ENCODE assay signal across 22 cellular contexts in the genomic region with DNA sequence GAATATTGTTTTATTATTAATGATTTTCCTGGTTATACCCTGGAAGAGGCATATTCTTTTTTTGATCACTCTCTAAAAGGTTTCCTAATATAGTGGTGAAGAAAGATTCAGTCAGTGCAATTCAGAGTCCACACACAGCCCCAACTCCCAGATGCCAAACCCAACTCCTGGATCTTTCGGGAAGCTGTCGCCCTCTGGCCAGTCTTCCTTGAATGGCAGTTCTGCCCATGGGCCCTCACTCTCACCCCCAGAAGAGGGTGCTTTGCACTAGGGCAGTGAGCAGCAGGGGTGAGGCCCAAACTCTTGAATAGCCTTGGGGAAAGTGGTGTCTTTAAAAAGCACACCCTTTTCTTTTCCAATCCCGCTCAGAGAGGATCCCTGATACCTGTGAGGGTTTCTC. TPM values are rescaled to one million over a fixed set of nuclear protein-coding genes. Genes with fewer than 3 reads are reported as not detected.
DNase-seq lines count a peak whose midpoint lies in the region; ATAC-seq, FAIRE-seq and TF ChIP-seq lines count a peak whose summit lies in the region.
"Had no signal": no experiment of that assay in that cellular context is flagged by ENCODE, and none has a peak within 500 bp of the region (broad histone marks: within the 10 kb centered on the region; RNA-seq: fewer than 3 reads in every experiment).

No MANE protein-coding gene starts in this region.

- POLR2A ChIA-PET in A549 (lab: Yijun Ruan, JAX) = no interaction called here

- H3K23ac ChIP-seq in H9 (ENCODE audit: insufficient read length, low read depth, low read length) = no peak overlapping the region

- no peak for TF ChIP-seq EP300 in A549 (IDR thresholded peaks at IDR 0.05)

- peak in 1 of 2 experiments; percentile 25 for DNase-seq in A549 (ENCODE audit: low read depth in 1 of 2, low spot score in 1 of 2)
- DNase-seq in H9 = peak; percentile 61
- DNase-seq in SW480 (ENCODE audit: low spot score) = peak; percentile 29
- DNase-seq in fibroblast of villous mesenchyme (ENCODE audit: low read depth) = no peak
- DNase-seq: activated CD4-positive, alpha-beta T cell treated with anti-CD3 and anti-CD28 coated beads, Interleukin-2, amount 50 U/mL, for 48 hours; activated naive CD4-positive, alpha-beta T cell treated with anti-CD3 and anti-CD28 coated beads for 36 hours; activated T-cell treated with anti-CD3 and anti-CD28 coated beads for 4 hours; anterior cingulate cortex; CD8-positive, alpha-beta T cell; lower lobe of right lung; NCI-H1417 treated with DMSO at 0.1 percent for 48 hours; ovary; sigmoid colon; stimulated activated naive CD8-positive, alpha-beta T cell treated with anti-CD3 and anti-CD28 coated beads, Interleukin-15, Interleukin-2, amounts not matched to agents 100 U/mL and 50 U/mL, for 24 hours had no signal

- no peak overlapping the region for H3K4ac ChIP-seq in H9 (ENCODE audit: low read depth, low read length)

- H3T11ph ChIP-seq in H9 (ENCODE audit: low read length) = no peak overlapping the region

- peaks cover 13% of the 10 kb centered on the region for H3K27me3 Mint-ChIP-seq in H9 (ENCODE audit: low read depth)

- no peak overlapping the region for H3K9ac ChIP-seq in H9 (ENCODE audit: extremely low read depth, insufficient read length, low read length)

- CTCF ChIA-PET in A549 (lab: Yijun Ruan, JAX) = interaction anchor here (1.1 to 1.5 kb wide), 2 partner anchors 134 to 192 kb away, joined by 3 read pairs; no protein-coding TSS in a partner anchor

- no peaks in the 10 kb centered on the region for H3K79me2 ChIP-seq in H9 (ENCODE audit: insufficient read depth, low read length)

- H3K18ac ChIP-seq in H9 (ENCODE audit: insufficient read length, low read depth, low read length) = no peak overlapping the region

- WGBS in A549 (ENCODE audit: missing lambda C conversion rate) = 85% methylated on average over 3 of the region's 3 CpGs
- WGBS in H9 (ENCODE audit: extremely low coverage, insufficient read length, low lambda C conversion rate) = no CpG with 5 or more reads among the region's 3 CpGs

- peak in 1 of 2 experiments; percentile 42; a peak in 2 of 5 replicates for TF ChIP-seq RAD21 in A549 (conservative IDR thresholded peaks at IDR 0.05 in 1 of 2, IDR thresholded peaks at IDR 0.05 in 1 of 2)

- H3K9me3 Mint-ChIP-seq in H9 = peaks cover under 1 to 10% of the 10 kb centered on the region in 2 experiments
- H3K9me3 Mint-ChIP-seq: activated naive CD4-positive, alpha-beta T cell treated with anti-CD3 and anti-CD28 coated beads for 36 hours; CD8-positive, alpha-beta T cell had no signal

- H4K91ac ChIP-seq in H9 (ENCODE audit: insufficient read length, low read depth, low read length) = no peak overlapping the region

- no peaks in the 10 kb centered on the region for H4K20me1 ChIP-seq in H9 (ENCODE audit: control insufficient read depth, insufficient read depth, insufficient read length)

- H3K4me2 ChIP-seq in A549 (no peak overlapping the region), H9 (ENCODE audit: insufficient read depth, insufficient read length, low read length) (no peak overlapping the region)

- H3K27me3 ChIP-seq in H9 (ENCODE audit: insufficient read depth, low read length) = no peaks in the 10 kb centered on the region
- H3K27me3 ChIP-seq: ovary, sigmoid colon had no signal

- H3K4me3 ChIP-seq in A549 (no peak overlapping the region), fibroblast of villous mesenchyme (ENCODE audit: low read depth, low read length) (no peak overlapping the region)
- H3K4me3 ChIP-seq: gastroesophageal sphincter, lower lobe of right lung, ovary, sigmoid colon had no signal

- H2BK120ac ChIP-seq in H9 (ENCODE audit: low read depth, low read length, poor library complexity, severe bottlenecking) = no peak overlapping the region

- H3K23me2 ChIP-seq in H9 (ENCODE audit: insufficient read length, low read depth, low read length, poor library complexity, severe bottlenecking) = no peaks in the 10 kb centered on the region

- H2AK5ac ChIP-seq in H9 (ENCODE audit: insufficient read length, low read length) = no peak overlapping the region

- H2BK15ac ChIP-seq in H9 (ENCODE audit: low read depth, low read length) = no peak overlapping the region

- no peaks in the 10 kb centered on the region for H3K4me1 Mint-ChIP-seq in H9

- no peak overlapping the region for H3K4me3 Mint-ChIP-seq in H9
- H3K4me3 Mint-ChIP-seq: activated naive CD4-positive, alpha-beta T cell treated with anti-CD3 and anti-CD28 coated beads for 36 hours; CD8-positive, alpha-beta T cell had no signal

- H2BK20ac ChIP-seq in H9 (ENCODE audit: low read depth, low read length, poor library complexity, severe bottlenecking) = no peak overlapping the region

- TF ChIP-seq POLR2A in A549 (IDR thresholded peaks at IDR 0.05; ENCODE audit: low read length) = no peak

- TF ChIP-seq CTCF in A549 (IDR thresholded peaks at IDR 0.05) = no peak
- peak; percentile 60 for TF ChIP-seq CTCF in H9 (conservative IDR thresholded peaks at IDR 0.05)
- TF ChIP-seq CTCF in fibroblast of villous mesenchyme (IDR thresholded peaks at IDR 0.05; ENCODE audit: insufficient read depth, low read depth, low read length) = peak; percentile 19

- peak in 1 of 2 experiments; percentile 54; a peak in 3 of 6 replicates for ATAC-seq in A549
- ATAC-seq in HG03342 (IDR thresholded peaks at IDR 0.05; ENCODE audit: unreplicated experiment) = no peak
- ATAC-seq in GM19395 (IDR thresholded peaks at IDR 0.05; ENCODE audit: unreplicated experiment) = no peak
- no peak for ATAC-seq in HG03159 (IDR thresholded peaks at IDR 0.05; ENCODE audit: unreplicated experiment)
- no peak for ATAC-seq in GM21619 (IDR thresholded peaks at IDR 0.05; ENCODE audit: unreplicated experiment)
- ATAC-seq: CD8-positive, alpha-beta T cell; gastroesophageal sphincter; lower lobe of right lung; stimulated activated naive CD8-positive, alpha-beta T cell treated with anti-CD3 and anti-CD28 coated beads, Interleukin-15, Interleukin-2, amounts not matched to agents 100 U/mL and 50 U/mL, for 24 hours had no signal

- no peak overlapping the region for H4K8ac ChIP-seq in H9 (replicated peaks; ENCODE audit: insufficient read length, low read depth, low read length)

- no peak overlapping the region for H4K5ac ChIP-seq in H9 (ENCODE audit: insufficient read length, low read depth, low read length)

- H2BK5ac ChIP-seq in H9 (ENCODE audit: insufficient read length, low read length) = no peak overlapping the region

- H3K9me3 ChIP-seq in A549 (no peaks in the 10 kb centered on the region), H9 (ENCODE audit: control insufficient read depth, low read depth, low read length) (peaks cover 12% of the 10 kb centered on the region)
- H3K9me3 ChIP-seq: lower lobe of right lung, ovary, sigmoid colon had no signal

- H3K4me1 ChIP-seq in A549 (no peaks in the 10 kb centered on the region), H9 (ENCODE audit: insufficient read depth, low read length) (no peaks in the 10 kb centered on the region)
- H3K4me1 ChIP-seq: lower lobe of right lung, sigmoid colon had no signal

- H3K27ac Mint-ChIP-seq in H9 = no peak overlapping the region
- H3K27ac Mint-ChIP-seq: activated naive CD4-positive, alpha-beta T cell treated with anti-CD3 and anti-CD28 coated beads for 36 hours; CD8-positive, alpha-beta T cell had no signal

- H3K79me1 ChIP-seq in H9 (ENCODE audit: insufficient read depth, low read depth, low read length, poor library complexity, severe bottlenecking) = no peaks in the 10 kb centered on the region

- H3K36me3 Mint-ChIP-seq in H9 (ENCODE audit: insufficient read depth in 1 of 3, low read depth in 3 of 3) = no peaks in the 10 kb centered on the region; a peak in 4 of 7 replicates
- H3K36me3 Mint-ChIP-seq: CD8-positive, alpha-beta T cell had no signal

- H3K56ac ChIP-seq in H9 (ENCODE audit: insufficient read length, low read depth, low read length) = no peak overlapping the region

- H2BK12ac ChIP-seq in H9 (ENCODE audit: insufficient read length, low read depth, low read length) = no peak overlapping the region

- no peak overlapping the region for H3K14ac ChIP-seq in H9 (ENCODE audit: insufficient read depth, low read length)

- no peak for FAIRE-seq in A549 (lab: Jason Lieb, UNC)
- FAIRE-seq: H54 had no signal

- H3K27ac ChIP-seq in A549 (no peak overlapping the region), H9 (ENCODE audit: insufficient read length, low read depth, low read length) (no peak overlapping the region)
- H3K27ac ChIP-seq: gastroesophageal sphincter, lower lobe of right lung, ovary, sigmoid colon had no signal

- no peak overlapping the region for H2AFZ ChIP-seq in H9 (ENCODE audit: low read length)

RNA-seq across cellular contexts. Expression of a gene that starts 11.0 kb away (rescaled TPM):
- polyA plus RNA-seq in A549 (2011; rRNA removed) (not detected in 2 replicates), A549 (2017; fragmentation: RNase III; extraction: RNeasy Plus Mini Kit Qiagen cat#74134 plus additional on column Dnase treatment) (not detected in 3 replicates)
- polyA plus RNA-seq in A549 (2012; cell fraction: cytosol; rRNA removed) = not detected in 2 replicates
- polyA plus RNA-seq in A549 (2012; cell fraction: nucleus; rRNA removed) = not detected in 2 replicates
- not detected in 2 replicates for polyA minus RNA-seq in A549 (2011; rRNA and poly(A)+ RNA removed)
- total RNA-seq in H9 (2021) (not detected in 2 replicates), fibroblast of villous mesenchyme (not detected in 2 replicates)
- total RNA-seq: activated naive CD4-positive, alpha-beta T cell treated with anti-CD3 and anti-CD28 coated beads for 36 hours; CD8-positive, alpha-beta T cell; cerebellum; lower lobe of right lung; sigmoid colon had no signal
- polyA plus RNA-seq: sigmoid colon had no signal

RNA-seq across cellular contexts. Expression of a gene that starts 15.4 kb away (rescaled TPM):
- polyA plus RNA-seq in A549 (2011; rRNA removed) (not detected in 2 replicates), A549 (2017; fragmentation: RNase III; extraction: RNeasy Plus Mini Kit Qiagen cat#74134 plus additional on column Dnase treatment) (not detected in 3 replicates)
- polyA plus RNA-seq in A549 (2012; cell fraction: cytosol; rRNA removed) = not detected in 2 replicates
- polyA plus RNA-seq in A549 (2012; cell fraction: nucleus; rRNA removed) = not detected in 2 replicates
- polyA minus RNA-seq in A549 (2011; rRNA and poly(A)+ RNA removed) = not detected in 2 replicates
- total RNA-seq in H9 (2021) (not detected in 2 replicates), fibroblast of villous mesenchyme (under 0.01 TPM in 1 of 2 replicates, not detected in the other)
- total RNA-seq: activated naive CD4-positive, alpha-beta T cell treated with anti-CD3 and anti-CD28 coated beads for 36 hours; CD8-positive, alpha-beta T cell; cerebellum; gastroesophageal sphincter; lower lobe of right lung; ovary; sigmoid colon had no signal
- polyA plus RNA-seq: ovary, sigmoid colon had no signal

RNA-seq across cellular contexts. Expression of a gene that starts 24.7 kb away (rescaled TPM):
- polyA plus RNA-seq in A549 (2011; rRNA removed) = not detected in 2 replicates
- not detected in 2 replicates for polyA plus RNA-seq in A549 (2012; cell fraction: cytosol; rRNA removed)
- polyA plus RNA-seq in A549 (2012; cell fraction: nucleus; rRNA removed) = not detected in 2 replicates
- polyA plus RNA-seq in A549 (2017; fragmentation: RNase III; extraction: RNeasy Plus Mini Kit Qiagen cat#74134 plus additional on column Dnase treatment) = not detected in 3 replicates
- polyA minus RNA-seq in A549 (2011; rRNA and poly(A)+ RNA removed) = not detected in 2 replicates
- not detected in 2 replicates for total RNA-seq in H9 (2021)
- total RNA-seq in fibroblast of villous mesenchyme = not detected in 2 replicates
- total RNA-seq: activated naive CD4-positive, alpha-beta T cell treated with anti-CD3 and anti-CD28 coated beads for 36 hours; CD8-positive, alpha-beta T cell; cerebellum; gastroesophageal sphincter; lower lobe of right lung; ovary; sigmoid colon had no signal
- polyA plus RNA-seq: AG04450, ovary, sigmoid colon had no signal

RNA-seq across cellular contexts. Expression of a gene that starts 31.8 kb away (rescaled TPM):
- polyA plus RNA-seq in A549 (2011; rRNA removed) (not detected in 2 replicates), A549 (2017; fragmentation: RNase III; extraction: RNeasy Plus Mini Kit Qiagen cat#74134 plus additional on column Dnase treatment) (not detected in 3 replicates)
- polyA plus RNA-seq in A549 (2012; cell fraction: cytosol; rRNA removed) = not detected in 2 replicates
- polyA plus RNA-seq in A549 (2012; cell fraction: nucleus; rRNA removed) = not detected in 2 replicates
- polyA minus RNA-seq in A549 (2011; rRNA and poly(A)+ RNA removed) = not detected in 2 replicates
- total RNA-seq in H9 (2021) (not detected in 2 replicates), fibroblast of villous mesenchyme (not detected in 2 replicates)
- total RNA-seq: activated naive CD4-positive, alpha-beta T cell treated with anti-CD3 and anti-CD28 coated beads for 36 hours; CD8-positive, alpha-beta T cell; cerebellum; gastroesophageal sphincter; lower lobe of right lung; ovary; sigmoid colon had no signal
- polyA plus RNA-seq: AG04450, ovary, sigmoid colon had no signal

RNA-seq across cellular contexts. Expression of a gene that starts 33.5 kb away (rescaled TPM):
- polyA plus RNA-seq in A549 (2011; rRNA removed) (not detected in 2 replicates), A549 (2017; fragmentation: RNase III; extraction: RNeasy Plus Mini Kit Qiagen cat#74134 plus additional on column Dnase treatment) (not detected in 3 replicates)
- polyA plus RNA-seq in A549 (2012; cell fraction: cytosol; rRNA removed) = not detected in 2 replicates
- not detected in 2 replicates for polyA plus RNA-seq in A549 (2012; cell fraction: nucleus; rRNA removed)
- polyA minus RNA-seq in A549 (2011; rRNA and poly(A)+ RNA removed) = not detected in 2 replicates
- total RNA-seq in H9 (2021) (not detected in 2 replicates), fibroblast of villous mesenchyme (under 0.01 TPM in 2 replicates)
- total RNA-seq: activated naive CD4-positive, alpha-beta T cell treated with anti-CD3 and anti-CD28 coated beads for 36 hours; CD8-positive, alpha-beta T cell; cerebellum; gastroesophageal sphincter; lower lobe of right lung; ovary had no signal
- polyA plus RNA-seq: AG04450 had no signal
